In genomic region chr10:119470920-119471702, GRCh38 we compare ENCODE assay signal across 27 cellular contexts.
"Had no signal": no experiment of that assay in that cellular context is flagged by ENCODE, and none has a peak within 500 bp of the region (broad histone marks: within the 10 kb centered on the region; RNA-seq: fewer than 3 reads in every experiment).

No MANE protein-coding gene starts in this region.

- H3K4me3 Mint-ChIP-seq: immature natural killer cell; naive thymus-derived CD8-positive, alpha-beta T cell; nephron; neural crest cell; stimulated activated effector memory CD8-positive, alpha-beta T cell treated with anti-CD3 and anti-CD28 coated beads, Interleukin-12 subunit alpha, Interleukin-12 subunit beta, amount 100 ng/mL, for 72 hours; stimulated activated naive CD8-positive, alpha-beta T cell treated with anti-CD3 and anti-CD28 coated beads, Interleukin-15, Interleukin-2, amounts not matched to agents 100 ng/mL and 50 ng/mL, for 24 hours had no signal

- H3K27me3 ChIP-seq: pancreas, tibial nerve, upper lobe of left lung, vagina had no signal

- H3K4me1 Mint-ChIP-seq: nephron, neural crest cell had no signal

- DNase-seq: head of caudate nucleus; hippocampal formation; immature natural killer cell; left ventricle myocardium inferior; midbrain; mucosa of descending colon; naive thymus-derived CD8-positive, alpha-beta T cell; nucleus accumbens; pancreas; retina; right cardiac atrium; stimulated activated CD4-positive, alpha-beta T cell treated with anti-CD3 and anti-CD28 coated beads, Interleukin-12 subunit alpha, Interleukin-12 subunit beta, amount 100 ng/mL, for 4 hours; stimulated activated CD4-positive, alpha-beta T cell treated with anti-CD3 and anti-CD28 coated beads, Interleukin-15, amount 100 ng/mL, for 24 hours; stimulated activated CD4-positive, alpha-beta T cell treated with anti-CD3 and anti-CD28 coated beads, Interleukin-2, amount 100 ng/mL, for 24 hours; stimulated activated CD4-positive, alpha-beta T cell treated with anti-CD3 and anti-CD28 coated beads, Interleukin-4, amount 100 ng/mL, for 24 hours; substantia nigra; upper lobe of left lung had no signal

- H3K27me3 Mint-ChIP-seq: naive thymus-derived CD8-positive, alpha-beta T cell; stimulated activated naive CD8-positive, alpha-beta T cell treated with anti-CD3 and anti-CD28 coated beads, Interleukin-15, Interleukin-2, amounts not matched to agents 100 ng/mL and 50 ng/mL, for 24 hours had no signal

- H3K4me3 ChIP-seq: left ventricle myocardium inferior, lung, mucosa of descending colon, pancreas, prostate gland, skin epidermis, tibial nerve, upper lobe of left lung, vagina had no signal

- H3K9me3 ChIP-seq: left ventricle myocardium inferior, mucosa of descending colon, pancreas, prostate gland, upper lobe of left lung, vagina had no signal

- H3K9me3 Mint-ChIP-seq: immature natural killer cell; naive thymus-derived CD8-positive, alpha-beta T cell; stimulated activated effector memory CD8-positive, alpha-beta T cell treated with anti-CD3 and anti-CD28 coated beads, Interleukin-12 subunit alpha, Interleukin-12 subunit beta, amount 100 ng/mL, for 72 hours; stimulated activated naive CD8-positive, alpha-beta T cell treated with anti-CD3 and anti-CD28 coated beads, Interleukin-15, Interleukin-2, amounts not matched to agents 100 ng/mL and 50 ng/mL, for 24 hours had no signal

- H3K27ac ChIP-seq: left ventricle myocardium inferior, pancreas, prostate gland, skin epidermis, tibial nerve, upper lobe of left lung, vagina had no signal

- H3K4me1 ChIP-seq: left ventricle myocardium inferior, pancreas, prostate gland, upper lobe of left lung had no signal

- H3K36me3 ChIP-seq: left ventricle myocardium inferior, pancreas, prostate gland, tibial nerve, upper lobe of left lung, vagina had no signal

- ATAC-seq: mucosa of descending colon; naive thymus-derived CD8-positive, alpha-beta T cell; pancreas; right cardiac atrium; sciatic nerve; stimulated activated effector memory CD8-positive, alpha-beta T cell treated with anti-CD3 and anti-CD28 coated beads, Interleukin-12 subunit alpha, Interleukin-12 subunit beta, amount 100 ng/mL, for 72 hours had no signal

- H3K36me3 Mint-ChIP-seq: naive thymus-derived CD8-positive, alpha-beta T cell had no signal

- H3K27ac Mint-ChIP-seq: immature natural killer cell; nephron; stimulated activated effector memory CD8-positive, alpha-beta T cell treated with anti-CD3 and anti-CD28 coated beads, Interleukin-12 subunit alpha, Interleukin-12 subunit beta, amount 100 ng/mL, for 72 hours; stimulated activated naive CD8-positive, alpha-beta T cell treated with anti-CD3 and anti-CD28 coated beads, Interleukin-15, Interleukin-2, amounts not matched to agents 100 ng/mL and 50 ng/mL, for 24 hours had no signal
